ENCODE assay signal across 14 cellular contexts in the genomic region with DNA sequence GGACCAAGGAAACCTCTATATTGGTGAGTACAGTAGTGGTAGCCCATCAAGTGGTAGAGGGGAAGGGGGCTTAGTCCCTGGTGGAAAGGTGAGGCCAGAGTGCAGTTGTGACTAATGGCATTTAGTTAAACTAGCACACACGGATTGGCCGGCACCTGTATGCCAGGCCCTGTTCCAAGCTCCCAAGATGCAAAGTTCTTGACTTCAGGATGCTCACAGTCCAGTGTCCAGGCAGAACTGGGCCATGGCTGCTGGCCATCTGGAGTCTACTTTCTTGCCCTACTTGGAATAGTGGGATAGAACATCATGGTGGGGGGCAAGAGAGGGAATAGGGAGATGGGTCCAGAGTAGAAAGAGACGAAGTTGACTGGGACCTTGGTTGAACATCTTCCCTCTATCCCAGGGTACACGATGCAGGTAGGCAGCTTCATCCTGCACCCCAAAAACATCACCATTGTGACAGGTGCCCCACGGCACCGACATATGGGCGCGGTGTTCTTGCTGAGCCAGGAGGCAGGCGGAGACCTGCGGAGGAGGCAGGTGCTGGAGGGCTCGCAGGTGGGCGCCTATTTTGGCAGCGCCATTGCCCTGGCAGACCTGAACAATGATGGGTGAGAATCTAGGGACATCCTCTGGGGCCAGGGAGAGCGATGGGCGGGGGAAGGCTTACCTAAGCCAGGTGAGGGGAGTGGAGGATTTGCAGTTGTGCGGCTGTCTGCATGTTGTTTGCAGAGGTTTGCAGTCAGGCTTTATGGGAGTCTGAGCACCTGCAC. TPM values are rescaled to one million over a fixed set of nuclear protein-coding genes. Genes with fewer than 3 reads are reported as not detected.
DNase-seq lines count a peak whose midpoint lies in the region; ATAC-seq, FAIRE-seq and TF ChIP-seq lines count a peak whose summit lies in the region.
"Had no signal": no experiment of that assay in that cellular context is flagged by ENCODE, and none has a peak within 500 bp of the region (broad histone marks: within the 10 kb centered on the region; RNA-seq: fewer than 3 reads in every experiment).

No MANE protein-coding gene starts in this region.

- H2BK12ac ChIP-seq in mesenchymal stem cell (ENCODE audit: low read length in 2 of 2): no peak overlapping the region

- peak overlapping the region; percentile 3 for H2BK15ac ChIP-seq in mesenchymal stem cell (ENCODE audit: low read depth, poor library complexity, severe bottlenecking)

- no peak overlapping the region for H3K4me3 Mint-ChIP-seq in Calu3 (ENCODE audit: low read depth, unreplicated experiment)
- H3K4me3 Mint-ChIP-seq in chondrocyte (ENCODE audit: unreplicated experiment): no peak overlapping the region
- H3K4me3 Mint-ChIP-seq in Caco-2 (ENCODE audit: unreplicated experiment): no peak overlapping the region
- H3K4me3 Mint-ChIP-seq: CD14-positive monocyte; CD8-positive, alpha-beta T cell had no signal

- H3K4me1 ChIP-seq in A549 (peaks cover 16% of the 10 kb centered on the region), mesenchymal stem cell (ENCODE audit: control insufficient read depth, insufficient read depth, low read depth, low read length) (peaks cover 42% of the 10 kb centered on the region), Caco-2 (no peaks in the 10 kb centered on the region)

- no peak overlapping the region for H4K8ac ChIP-seq in mesenchymal stem cell (ENCODE audit: low read length)

- CTCF ChIA-PET in A549 (lab: Yijun Ruan, JAX): interaction anchor here (1.7 to 22.1 kb wide), 6 partner anchors 5 to 73 kb away, joined by 6 to 473 read pairs (median 315); partner anchors contain the start of genes ITGA3 and PDK2
- CTCF ChIA-PET in Calu3 (lab: Charles Lee): interaction anchor here (2.3 kb wide), 1 partner anchor 9 kb away, joined by 6 read pairs; no protein-coding TSS in a partner anchor
- CTCF ChIA-PET in Caco-2 (lab: Charles Lee): no interaction called here

- TF ChIP-seq EP300 in A549 (IDR thresholded peaks at IDR 0.05): no peak

- peaks cover 100% of the 10 kb centered on the region for H3K36me3 Mint-ChIP-seq in Calu3 (ENCODE audit: insufficient read depth, unreplicated experiment)
- H3K36me3 Mint-ChIP-seq in chondrocyte (ENCODE audit: low read depth): peaks cover 45% of the 10 kb centered on the region
- H3K36me3 Mint-ChIP-seq in Caco-2 (ENCODE audit: insufficient read depth, unreplicated experiment): no peaks in the 10 kb centered on the region
- H3K36me3 Mint-ChIP-seq: CD14-positive monocyte had no signal

- no peak overlapping the region for H3K9ac ChIP-seq in mesenchymal stem cell (ENCODE audit: low read length)

- FAIRE-seq in A549 (lab: Jason Lieb, UNC): peak; percentile 59
- FAIRE-seq: GM18507 had no signal

- H3K27ac Mint-ChIP-seq in Calu3 (ENCODE audit: unreplicated experiment) (peak overlapping the region; percentile 33), chondrocyte (ENCODE audit: unreplicated experiment) (no peak overlapping the region), Caco-2 (ENCODE audit: unreplicated experiment) (no peak overlapping the region)
- H3K27ac Mint-ChIP-seq: CD8-positive, alpha-beta T cell had no signal

- DNase-seq in A549 (ENCODE audit: low read depth in 1 of 2, low spot score in 1 of 2) (no peak), Calu3 (no peak), chondrocyte (ENCODE audit: low spot score) (peak; percentile 56), mesenchymal stem cell (no peak), NCI-H1436 treated with DMSO at 0.1 percent for 48 hours (lab: John Stamatoyannopoulos, UW) (no peak), left colon (no peak), Caco-2 (no peak), activated T-cell treated with anti-CD3 and anti-CD28 coated beads for 4 hours (no peak)
- DNase-seq: CD8-positive, alpha-beta T cell; COR-L47; HCEC 1CT; IMR-90 had no signal

- H3K4ac ChIP-seq in mesenchymal stem cell (ENCODE audit: low read depth in 1 of 2, low read length in 2 of 2): no peak overlapping the region

- H3K9me3 Mint-ChIP-seq in Calu3 (ENCODE audit: low read depth, unreplicated experiment): no peaks in the 10 kb centered on the region
- H3K9me3 Mint-ChIP-seq in chondrocyte (ENCODE audit: low read depth): no peaks in the 10 kb centered on the region
- H3K9me3 Mint-ChIP-seq in Caco-2 (ENCODE audit: unreplicated experiment): no peaks in the 10 kb centered on the region
- H3K9me3 Mint-ChIP-seq: CD8-positive, alpha-beta T cell had no signal

- no peaks in the 10 kb centered on the region for H3K9me3 ChIP-seq in A549
- H3K9me3 ChIP-seq in mesenchymal stem cell (ENCODE audit: control insufficient read depth, low read length): no peaks in the 10 kb centered on the region
- no peaks in the 10 kb centered on the region for H3K9me3 ChIP-seq in Caco-2

- H3K4me3 ChIP-seq in A549 (no peak overlapping the region), mesenchymal stem cell (ENCODE audit: insufficient read depth in 1 of 2, low read depth in 1 of 2, low read length in 2 of 2) (no peak overlapping the region), Caco-2 (ENCODE audit: low read depth, low read length) (no peak overlapping the region)

- no peak for TF ChIP-seq POLR2A in A549 (IDR thresholded peaks at IDR 0.05; ENCODE audit: low read length)

- ATAC-seq in A549 (no peak), left colon (no peak)
- ATAC-seq: CD8-positive, alpha-beta T cell had no signal

- no peak overlapping the region for H2AFZ ChIP-seq in mesenchymal stem cell (ENCODE audit: low read depth, low read length)

- no peaks in the 10 kb centered on the region for H3K27me3 Mint-ChIP-seq in Calu3 (ENCODE audit: unreplicated experiment)
- H3K27me3 Mint-ChIP-seq in chondrocyte (ENCODE audit: low read depth): no peaks in the 10 kb centered on the region
- no peaks in the 10 kb centered on the region for H3K27me3 Mint-ChIP-seq in Caco-2 (ENCODE audit: insufficient read depth, unreplicated experiment)

- H3K36me3 ChIP-seq in mesenchymal stem cell (ENCODE audit: control insufficient read depth in 1 of 2, insufficient read depth in 2 of 2, low read depth in 1 of 2, low read length in 2 of 2) (peaks cover 67 to 75% of the 10 kb centered on the region in 2 experiments), Caco-2 (ENCODE audit: control insufficient read depth, insufficient read depth, low read length) (no peaks in the 10 kb centered on the region; the same call in 1 of the 2 replicates)

- H3K18ac ChIP-seq in mesenchymal stem cell (ENCODE audit: low read depth in 1 of 2, low read length in 2 of 2): peak overlapping the region in 1 of 2 experiments; percentile 42

- H3K79me1 ChIP-seq in mesenchymal stem cell (replicated peaks; ENCODE audit: low read length, poor library complexity, severe bottlenecking): peaks cover 4% of the 10 kb centered on the region

- H2BK5ac ChIP-seq in mesenchymal stem cell (ENCODE audit: low read depth, low read length, poor library complexity, severe bottlenecking): no peak overlapping the region

- no peak for TF ChIP-seq RAD21 in A549 (conservative IDR thresholded peaks at IDR 0.05 in 1 of 2, IDR thresholded peaks at IDR 0.05 in 1 of 2)

- peak overlapping the region; percentile 27 for H2AK5ac ChIP-seq in mesenchymal stem cell (ENCODE audit: low read length, severe bottlenecking)

- H4K91ac ChIP-seq in mesenchymal stem cell (ENCODE audit: low read length): no peak overlapping the region

- intact Hi-C loops in Calu3 (cut with micrococcal nuclease; ENCODE audit: unreplicated experiment) (no loop called here), left colon (cut with DNase I, micrococcal nuclease) (no loop called here), Caco-2 (cut with micrococcal nuclease; ENCODE audit: unreplicated experiment) (no loop called here)

- BruUV-seq in Calu3 (replicated peaks; lab: Mats Ljungman, UMichigan) (no TSS peak), Caco-2 (replicated peaks; lab: Mats Ljungman, UMichigan) (no TSS peak)

- H3K27ac ChIP-seq in A549 (no peak overlapping the region), mesenchymal stem cell (ENCODE audit: low read length, poor library complexity, severe bottlenecking) (peak overlapping the region; percentile 12)

- H3K4me1 Mint-ChIP-seq in Calu3 (ENCODE audit: low read depth, unreplicated experiment): peaks cover 41% of the 10 kb centered on the region
- H3K4me1 Mint-ChIP-seq in chondrocyte (ENCODE audit: low read depth): peaks cover 5% of the 10 kb centered on the region
- no peaks in the 10 kb centered on the region for H3K4me1 Mint-ChIP-seq in Caco-2 (ENCODE audit: low read depth, unreplicated experiment)
- H3K4me1 Mint-ChIP-seq: CD14-positive monocyte had no signal

- H3K4me2 ChIP-seq in A549: no peak overlapping the region
- H3K4me2 ChIP-seq in mesenchymal stem cell (ENCODE audit: low read length, poor library complexity, severe bottlenecking): no peak overlapping the region

- 90% methylated on average over 16 of the region's 16 CpGs for WGBS in A549 (ENCODE audit: missing lambda C conversion rate)
- WGBS in mesenchymal stem cell: 98% methylated on average over 16 of the region's 16 CpGs

- TF ChIP-seq CTCF in A549 (IDR thresholded peaks at IDR 0.05) (no peak), Calu3 (IDR thresholded peaks at IDR 0.05; ENCODE audit: unreplicated experiment) (no peak), chondrocyte (IDR thresholded peaks at IDR 0.05) (no peak), Caco-2 (IDR thresholded peaks at IDR 0.05; ENCODE audit: insufficient read depth in 1 of 2, low read depth in 1 of 2, low read length in 1 of 2, severe bottlenecking in 1 of 2, unreplicated experiment in 1 of 2) (no peak)

- H3K27me3 ChIP-seq in mesenchymal stem cell (ENCODE audit: control insufficient read depth in 1 of 2, insufficient read depth in 1 of 2, low read length in 2 of 2) (no peaks in the 10 kb centered on the region), Caco-2 (replicated peaks; ENCODE audit: control insufficient read depth, insufficient read depth, low read length) (no peaks in the 10 kb centered on the region)

- H2BK120ac ChIP-seq in mesenchymal stem cell (ENCODE audit: low read depth, low read length): no peak overlapping the region

- peak overlapping the region in 1 of 2 experiments; percentile 1 for H3K23ac ChIP-seq in mesenchymal stem cell (ENCODE audit: low read length in 2 of 2)

- POLR2A ChIA-PET in A549 (lab: Yijun Ruan, JAX) (no interaction called here), Caco-2 (lab: Charles Lee) (no interaction called here)

- H3K14ac ChIP-seq in mesenchymal stem cell (ENCODE audit: low read length in 2 of 2): no peak overlapping the region

RNA-seq across cellular contexts. Expression of gene ITGA3, which starts 15.2 kb away (rescaled TPM):
- polyA plus RNA-seq in A549 (2011; rRNA removed): 141 and 181 TPM in 2 replicates
- polyA plus RNA-seq in A549 (2012; cell fraction: cytosol; rRNA removed): 182 and 240 TPM in 2 replicates
- polyA plus RNA-seq in A549 (2012; cell fraction: nucleus; rRNA removed): 975 and 1,352 TPM in 2 replicates
- 248 to 268 TPM (median 256 TPM) in 3 replicates for polyA plus RNA-seq in A549 (2017; fragmentation: RNase III; extraction: RNeasy Plus Mini Kit Qiagen cat#74134 plus additional on column Dnase treatment)
- 337 and 368 TPM in 2 replicates for polyA minus RNA-seq in A549 (2011; rRNA and poly(A)+ RNA removed)
- 539 and 709 TPM in 2 replicates for total RNA-seq in Calu3 (2022)
- 85.8 to 236 TPM (median 216 TPM) in 3 replicates for total RNA-seq in chondrocyte
- 136 TPM for polyA plus RNA-seq in mesenchymal stem cell (2013, experiment 1 of 2)
- 138 TPM for polyA plus RNA-seq in mesenchymal stem cell (2013, experiment 2 of 2)
- total RNA-seq in left colon: 100 to 1,000 TPM; 130 to 170 TPM
- total RNA-seq in Caco-2 (2022): 10.4 and 14.7 TPM in 2 replicates

RNA-seq across cellular contexts. Expression of gene PDK2, which starts 24.1 kb away (rescaled TPM):
- polyA plus RNA-seq in A549 (2011; rRNA removed) (28.5 and 34.4 TPM in 2 replicates), A549 (2017; fragmentation: RNase III; extraction: RNeasy Plus Mini Kit Qiagen cat#74134 plus additional on column Dnase treatment) (14.1 to 19.8 TPM (median 15.2 TPM) in 3 replicates)
- 59.2 and 79.0 TPM in 2 replicates for polyA plus RNA-seq in A549 (2012; cell fraction: cytosol; rRNA removed)
- polyA plus RNA-seq in A549 (2012; cell fraction: nucleus; rRNA removed): 67.5 and 95.4 TPM in 2 replicates
- 65.2 and 71.3 TPM in 2 replicates for polyA minus RNA-seq in A549 (2011; rRNA and poly(A)+ RNA removed)
- total RNA-seq in Calu3 (2022) (29.5 and 39.1 TPM in 2 replicates), chondrocyte (28.9 to 38.0 TPM (median 31.1 TPM) in 3 replicates), left colon (10 to 100 TPM; 59.5 to 71.4 TPM), Caco-2 (2022) (10.5 and 15.2 TPM in 2 replicates)
- 43.1 TPM for polyA plus RNA-seq in mesenchymal stem cell (2013, experiment 1 of 2)
- polyA plus RNA-seq in mesenchymal stem cell (2013, experiment 2 of 2): 39.6 TPM

RNA-seq across cellular contexts. Expression of gene SAMD14, which starts 58.9 kb away (rescaled TPM):
- 0.12 and 0.15 TPM in 2 replicates for polyA plus RNA-seq in A549 (2011; rRNA removed)
- 0.22 and 0.31 TPM in 2 replicates for polyA plus RNA-seq in A549 (2012; cell fraction: cytosol; rRNA removed)
- polyA plus RNA-seq in A549 (2012; cell fraction: nucleus; rRNA removed): 1.5 and 1.8 TPM in 2 replicates
- 0.42 to 0.75 TPM (median 0.74 TPM) in 3 replicates for polyA plus RNA-seq in A549 (2017; fragmentation: RNase III; extraction: RNeasy Plus Mini Kit Qiagen cat#74134 plus additional on column Dnase treatment)
- 0.58 and 0.83 TPM in 2 replicates for polyA minus RNA-seq in A549 (2011; rRNA and poly(A)+ RNA removed)
- not detected in 2 replicates for total RNA-seq in Calu3 (2022)
- total RNA-seq in chondrocyte: 26.0 to 29.4 TPM (median 27.6 TPM) in 3 replicates
- polyA plus RNA-seq in mesenchymal stem cell (2013, experiment 1 of 2): 17.9 TPM
- 17.2 TPM for polyA plus RNA-seq in mesenchymal stem cell (2013, experiment 2 of 2)
- total RNA-seq in left colon: under 1 TPM; 0.70 to 0.92 TPM
- total RNA-seq in Caco-2 (2022): 2.2 and 3.4 TPM in 2 replicates
- polyA plus RNA-seq: CD14-positive monocyte had no signal
